31 cellular contexts compared by ENCODE assay signal in the genomic region with DNA sequence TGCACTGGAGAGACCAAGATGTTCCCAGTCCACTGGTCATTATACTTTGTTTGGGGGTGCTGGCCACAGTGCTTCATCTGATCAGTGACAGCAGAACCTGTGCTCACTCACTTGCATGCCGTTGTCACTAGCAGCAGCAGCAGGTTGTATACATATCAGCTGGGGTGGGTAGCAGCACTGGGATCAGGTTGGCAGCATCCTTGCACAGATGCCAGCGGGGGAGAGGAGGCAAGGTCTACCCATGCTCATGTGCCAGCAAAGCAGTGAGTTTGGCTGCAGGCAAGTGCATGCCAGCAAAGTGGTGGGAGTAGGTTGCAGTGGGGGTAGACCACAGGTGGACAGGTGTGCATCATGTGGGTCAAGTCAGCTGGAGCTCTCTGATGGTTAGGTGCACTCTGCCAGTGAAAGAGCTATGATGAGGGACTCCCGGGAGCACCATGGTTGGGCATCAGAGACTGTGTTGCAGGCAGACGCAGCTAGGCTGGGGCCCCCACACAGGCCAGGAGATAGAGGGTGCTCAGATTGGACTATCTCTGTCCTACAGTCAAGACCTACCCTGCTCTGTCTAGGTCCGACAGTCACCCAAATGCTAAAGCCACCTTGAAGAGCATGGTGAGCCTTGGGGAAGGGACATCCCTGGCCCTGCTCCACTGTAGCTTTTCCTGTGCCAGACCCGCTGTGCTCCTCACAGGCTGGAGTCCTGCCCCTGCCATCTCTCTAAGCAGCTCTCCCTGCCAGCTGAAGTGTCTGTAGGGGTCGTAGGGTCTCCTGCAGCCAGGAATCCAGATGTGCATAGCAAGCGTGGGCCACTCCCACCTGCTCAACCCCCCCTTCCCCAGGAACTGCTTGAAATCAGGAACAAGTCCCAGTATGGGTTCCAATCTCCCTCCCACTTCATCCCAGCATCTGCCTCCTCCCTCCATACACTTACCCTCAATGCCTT.
A peak's percentile ranks its signal among the peaks of the same experiment; 100 is the strongest.
DNase-seq lines count a peak whose midpoint lies in the region; ATAC-seq, FAIRE-seq and TF ChIP-seq lines count a peak whose summit lies in the region.
"Had no signal": no experiment of that assay in that cellular context is flagged by ENCODE, and none has a peak within 500 bp of the region (broad histone marks: within the 10 kb centered on the region; RNA-seq: fewer than 3 reads in every experiment).

No MANE protein-coding gene starts in this region.

- H3K4me1 Mint-ChIP-seq in neural progenitor cell, result no peaks in the 10 kb centered on the region
- H3K4me1 Mint-ChIP-seq in stimulated activated effector memory CD8-positive, alpha-beta T cell treated with anti-CD3 and anti-CD28 coated beads, Interleukin-12 subunit alpha, Interleukin-12 subunit beta, amount 100 ng/mL, for 72 hours, result no peaks in the 10 kb centered on the region
- H3K4me1 Mint-ChIP-seq: GM23338 had no signal

- no peak overlapping the region for H3K4me2 ChIP-seq in neural progenitor cell
- H3K4me2 ChIP-seq: A549, GM23338 had no signal

- H3K9me3 ChIP-seq in neural progenitor cell (ENCODE audit: low read depth), result no peaks in the 10 kb centered on the region
- H3K9me3 ChIP-seq: A549, Caco-2 had no signal

- no peaks in the 10 kb centered on the region for H3K27me3 ChIP-seq in bronchial epithelial cell (ENCODE audit: control insufficient read depth, insufficient read depth, low read length)
- H3K27me3 ChIP-seq in neural progenitor cell, result no peaks in the 10 kb centered on the region
- no peaks in the 10 kb centered on the region for H3K27me3 ChIP-seq in H7 (ENCODE audit: control insufficient read depth, insufficient read depth, low read length)

- 79 to 83% methylated on average over 8 of the region's 8 CpGs for WGBS in lower leg skin, 2 donors

- no peaks in the 10 kb centered on the region for H3K27me3 Mint-ChIP-seq in neural progenitor cell (ENCODE audit: insufficient read depth, low read depth)

- H3K4me1 ChIP-seq in neural progenitor cell, result no peaks in the 10 kb centered on the region
- H3K4me1 ChIP-seq: A549, Caco-2 had no signal

- no peak overlapping the region for H3K4me3 Mint-ChIP-seq in neural progenitor cell
- H3K4me3 Mint-ChIP-seq in stimulated activated effector memory CD8-positive, alpha-beta T cell treated with anti-CD3 and anti-CD28 coated beads, Interleukin-12 subunit alpha, Interleukin-12 subunit beta, amount 100 ng/mL, for 72 hours, result no peak overlapping the region
- H3K4me3 Mint-ChIP-seq: CD8-positive, alpha-beta T cell; GM23338 had no signal

- TF ChIP-seq CTCF in bronchial epithelial cell (IDR thresholded peaks at IDR 0.05; ENCODE audit: insufficient read depth, low read length, severe bottlenecking), result no peak
- TF ChIP-seq CTCF in neural progenitor cell (IDR thresholded peaks at IDR 0.05), result no peak
- no peak for TF ChIP-seq CTCF in lower leg skin (IDR thresholded peaks at IDR 0.05)

- FAIRE-seq in bronchial epithelial cell (lab: Jason Lieb, UNC), result peak; percentile 64
- FAIRE-seq: A549, GM12891 had no signal

- H3K27ac Mint-ChIP-seq in neural progenitor cell, result peak overlapping the region; percentile 13
- no peak overlapping the region for H3K27ac Mint-ChIP-seq in stimulated activated effector memory CD8-positive, alpha-beta T cell treated with anti-CD3 and anti-CD28 coated beads, Interleukin-12 subunit alpha, Interleukin-12 subunit beta, amount 100 ng/mL, for 72 hours
- H3K27ac Mint-ChIP-seq: CD8-positive, alpha-beta T cell; GM23338 had no signal

- H3K36me3 Mint-ChIP-seq in neural progenitor cell, result no peaks in the 10 kb centered on the region
- H3K36me3 Mint-ChIP-seq in stimulated activated effector memory CD8-positive, alpha-beta T cell treated with anti-CD3 and anti-CD28 coated beads, Interleukin-12 subunit alpha, Interleukin-12 subunit beta, amount 100 ng/mL, for 72 hours, result no peaks in the 10 kb centered on the region
- H3K36me3 Mint-ChIP-seq: CD8-positive, alpha-beta T cell had no signal

- H4K20me1 ChIP-seq in neural progenitor cell (ENCODE audit: low read depth), result no peaks in the 10 kb centered on the region

- H3K36me3 ChIP-seq in bronchial epithelial cell (ENCODE audit: control insufficient read depth, insufficient read depth, low read length) (no peaks in the 10 kb centered on the region), neural progenitor cell (no peaks in the 10 kb centered on the region), H7 (replicated peaks; ENCODE audit: control insufficient read depth, insufficient read depth, low read length) (no peaks in the 10 kb centered on the region)

- H3K9ac ChIP-seq in neural progenitor cell, result no peak overlapping the region

- H3K4me3 ChIP-seq in bronchial epithelial cell (ENCODE audit: low read depth, low read length) (no peak overlapping the region), neural progenitor cell (no peak overlapping the region), lower leg skin (ENCODE audit: low read depth, poor library complexity, severe bottlenecking) (no peak overlapping the region), H7 (ENCODE audit: insufficient read depth, low read depth, low read length) (no peak overlapping the region)
- H3K4me3 ChIP-seq: A549, GM23338, SK-N-MC had no signal

- no peak overlapping the region for H2AFZ ChIP-seq in neural progenitor cell (replicated peaks)
- H2AFZ ChIP-seq: GM23338 had no signal

- intact Hi-C loops in lower leg skin (cut with DNase I; ENCODE audit: low total_unique reads), result no loop called here

- H3K79me2 ChIP-seq in neural progenitor cell (ENCODE audit: low read depth), result no peaks in the 10 kb centered on the region

- peaks cover 18% of the 10 kb centered on the region for H3K9me3 Mint-ChIP-seq in neural progenitor cell
- peaks cover 18% of the 10 kb centered on the region for H3K9me3 Mint-ChIP-seq in stimulated activated effector memory CD8-positive, alpha-beta T cell treated with anti-CD3 and anti-CD28 coated beads, Interleukin-12 subunit alpha, Interleukin-12 subunit beta, amount 100 ng/mL, for 72 hours

- no peak for TF ChIP-seq POLR2A in lower leg skin (IDR thresholded peaks at IDR 0.05)

- peak; percentile 34 for ATAC-seq in stimulated activated effector memory CD8-positive, alpha-beta T cell treated with anti-CD3 and anti-CD28 coated beads, Interleukin-12 subunit alpha, Interleukin-12 subunit beta, amount 100 ng/mL, for 72 hours
- ATAC-seq: A549; CD8-positive, alpha-beta T cell; GM23338; Panc1 had no signal

- peak; percentile 2 for DNase-seq in GM03348 (ENCODE audit: low spot score)
- DNase-seq in bronchial epithelial cell (ENCODE audit: low read depth), result no peak
- no peak for DNase-seq in neural progenitor cell (ENCODE audit: low spot score)
- DNase-seq in stimulated activated effector memory CD8-positive, alpha-beta T cell treated with anti-CD3 and anti-CD28 coated beads, Interleukin-12 subunit alpha, Interleukin-12 subunit beta, amount 100 ng/mL, for 72 hours (ENCODE audit: low spot score in 2 of 2), result no peak
- no peak for DNase-seq in lower leg skin (ENCODE audit: low spot score in 2 of 2)
- no peak for DNase-seq in H7
- DNase-seq in substantia nigra (lab: John Stamatoyannopoulos, UW), result no peak
- DNase-seq: AML-193; Caco-2; CD8-positive, alpha-beta T cell; DMS 273 treated with DMSO at 0.1 percent for 48 hours; DMS79; EL; GDM1; HCEC 1CT; NCI-H1092; NCI-H1417 treated with DMSO at 0.1 percent for 48 hours; NCI-H1694 treated with DMSO at 0.1 percent for 48 hours; NCI-H2081; NCI-H2171; NCI-H226; NCI-H510A; NCI-H69; SIG-M5 had no signal

- no peak overlapping the region for H3K27ac ChIP-seq in neural progenitor cell
- no peak overlapping the region for H3K27ac ChIP-seq in substantia nigra (ENCODE audit: low read depth, low read length, poor library complexity, severe bottlenecking)
- H3K27ac ChIP-seq: A549, HL-60, RWPE1, SK-N-MC had no signal

- H3F3A ChIP-seq in neural progenitor cell (ENCODE audit: low read depth), result no peaks in the 10 kb centered on the region
